In genomic region chr2:45930396-45930792, GRCh38 we compare ENCODE assay signal across 10 cellular contexts.
DNase-seq lines count a peak whose midpoint lies in the region; ATAC-seq and TF ChIP-seq lines count a peak whose summit lies in the region.
"Had no signal": no experiment of that assay in that cellular context is flagged by ENCODE, and none has a peak within 500 bp of the region (broad histone marks: within the 10 kb centered on the region; RNA-seq: fewer than 3 reads in every experiment).

No MANE protein-coding gene starts in this region.

- CTCF ChIA-PET in HCT116 (lab: Charles Lee): no interaction called here

- H3K36me3 ChIP-seq in HCT116 (ENCODE audit: control insufficient read depth in 1 of 2, insufficient read depth in 2 of 2, low read length in 2 of 2): no peaks in the 10 kb centered on the region
- H3K36me3 ChIP-seq in left lung: no peaks in the 10 kb centered on the region
- H3K36me3 ChIP-seq: neutrophil had no signal

- no peak overlapping the region for H3K4me3 ChIP-seq in AG09309 (ENCODE audit: control insufficient read depth, low read depth, low read length)
- no peak overlapping the region for H3K4me3 ChIP-seq in HCT116 (replicated peaks in 1 of 2; ENCODE audit: low read depth in 1 of 2, low read length in 2 of 2)
- no peak overlapping the region for H3K4me3 ChIP-seq in left lung

- H3K9ac ChIP-seq in HCT116 (ENCODE audit: low read length): no peak overlapping the region

- peak; percentile 82 for ATAC-seq in HCT116
- no peak for ATAC-seq in left lung

- H3K79me2 ChIP-seq in HCT116 (ENCODE audit: insufficient read depth, low read length): no peaks in the 10 kb centered on the region

- peak overlapping the region; percentile 26 for H3K4me2 ChIP-seq in HCT116 (ENCODE audit: low read length)

- no TSS peak for BruUV-seq in HCT116 (replicated peaks; lab: Mats Ljungman, UMichigan)

- RAD21 ChIA-PET in HCT116 (lab: Charles Lee; ENCODE audit: low non-redundant PET in 1 of 2, low total read pairs in 2 of 2, uncharacterized antibody in 2 of 2, unreplicated experiment in 2 of 2): no interaction called here

- POLR2A ChIA-PET in HCT116 (lab: Charles Lee): interaction anchor here (1.2 kb wide), 1 partner anchor 8 kb away, joined by 3 read pairs; no protein-coding TSS in a partner anchor

- H4K20me1 ChIP-seq in HCT116 (ENCODE audit: insufficient read depth): no peaks in the 10 kb centered on the region

- no peaks in the 10 kb centered on the region for H3K9me3 ChIP-seq in HCT116 (ENCODE audit: control insufficient read depth in 1 of 2, insufficient read depth in 1 of 2, low read depth in 1 of 2, low read length in 2 of 2)
- no peaks in the 10 kb centered on the region for H3K9me3 ChIP-seq in left lung
- H3K9me3 ChIP-seq: neutrophil had no signal

- DNase-seq in AG09309 (ENCODE audit: low read depth) (no peak), HCT116 (ENCODE audit: low read depth, low spot score) (no peak), SK-MEL-5 (ENCODE audit: low read depth, low spot score) (peak; percentile 49), kidney tubule cell (ENCODE audit: low spot score) (peak; percentile 86), KBM-7 (no peak), left lung (no peak), head of caudate nucleus (no peak), substantia nigra (lab: John Stamatoyannopoulos, UW) (no peak)
- DNase-seq: activated CD4-positive, alpha-beta memory T cell treated with anti-CD3 and anti-CD28 coated beads for 36 hours had no signal

- no peak for TF ChIP-seq RAD21 in HCT116 (IDR thresholded peaks at IDR 0.05; ENCODE audit: low read depth)

- H3K27me3 ChIP-seq in HCT116 (ENCODE audit: insufficient read depth, low read length) (no peaks in the 10 kb centered on the region), left lung (no peaks in the 10 kb centered on the region)
- H3K27me3 ChIP-seq: neutrophil had no signal

- no peaks in the 10 kb centered on the region for H3K9me2 ChIP-seq in HCT116 (ENCODE audit: insufficient read depth)

- H2AFZ ChIP-seq in HCT116 (ENCODE audit: low read depth, low read length, poor library complexity, severe bottlenecking): no peak overlapping the region

- peak; percentile 12 for TF ChIP-seq CTCF in AG09309 (IDR thresholded peaks at IDR 0.05; ENCODE audit: control insufficient read depth, insufficient read depth, low read depth, low read length, missing control alignments)
- TF ChIP-seq CTCF in HCT116 (IDR thresholded peaks at IDR 0.05 in 2 of 3, conservative IDR thresholded peaks at IDR 0.05 in 1 of 3; ENCODE audit: borderline replicate concordance in 1 of 3, insufficient read depth in 1 of 3, low read depth in 2 of 3, low read length in 2 of 3): no peak
- no peak for TF ChIP-seq CTCF in left lung (IDR thresholded peaks at IDR 0.05)

- H3K4me1 ChIP-seq in HCT116 (ENCODE audit: control insufficient read depth in 1 of 2, insufficient read depth in 2 of 2, low read length in 2 of 2): peaks cover 0 to 23% of the 10 kb centered on the region in 2 experiments; a peak in 2 of 4 replicates
- H3K4me1 ChIP-seq in left lung: peaks cover 0 to 18% of the 10 kb centered on the region in 2 donors

- intact Hi-C loops in HCT116 (cut with micrococcal nuclease) (no loop called here), left lung (cut with DNase I) (loop anchor here in 1 of 2 donors (10.0 kb wide), 1 partner anchor 286 kb away; no protein-coding TSS in a partner anchor), head of caudate nucleus (cut with DNase I) (loop anchor here (10.0 kb wide), 1 partner anchor 156 kb away; no protein-coding TSS in a partner anchor)

- no peak overlapping the region for H3K27ac ChIP-seq in HCT116 (ENCODE audit: low read depth, low read length)
- H3K27ac ChIP-seq in left lung: peak overlapping the region in 1 of 2 donors; percentile 10
- no peak overlapping the region for H3K27ac ChIP-seq in substantia nigra (ENCODE audit: low read depth, low read length, poor library complexity, severe bottlenecking)
- H3K27ac ChIP-seq: neutrophil had no signal

- TF ChIP-seq POLR2A in HCT116 (IDR thresholded peaks at IDR 0.05; ENCODE audit: borderline replicate concordance, extremely low read depth, insufficient read depth, insufficient read length): no peak

- in situ Hi-C loops in SK-MEL-5 (cut with HindIII; ENCODE audit: low pct_unique_long_range_greater_than_20kb, low sequenced_read_pairs) (no loop called here), KBM-7 (cut with MboI; ENCODE audit: low pct_unique_long_range_greater_than_20kb, low sequenced_read_pairs) (loop anchor here (25.0 kb wide), 1 partner anchor 293 kb away; no protein-coding TSS in a partner anchor)

TF ChIP-seq in HCT116, 20 proteins besides CTCF, POLR2A, EP300 and RAD21:
- no peak for TF ChIP-seq EZH2 (IDR thresholded peaks at IDR 0.05)
- TF ChIP-seq REST (IDR thresholded peaks at IDR 0.05; ENCODE audit: low read depth): no peak
- TF ChIP-seq ZNF274 (IDR thresholded peaks at IDR 0.05; ENCODE audit: low read depth, low read length): no peak
- TF ChIP-seq FOSL1 (IDR thresholded peaks at IDR 0.05; ENCODE audit: low read depth): no peak
- no peak for TF ChIP-seq JUND (IDR thresholded peaks at IDR 0.05)
- TF ChIP-seq POLR2AphosphoS5 (IDR thresholded peaks at IDR 0.05; ENCODE audit: low read depth, low read length): no peak

Comparison
In these comparisons a context has a peak if more than half of its experiments do, and no peak if none do; other contexts are left out.
1. DNase-seq: peak in SK-MEL-5 (single experiment) and kidney tubule cell (single experiment); none in AG09309 (single experiment), HCT116 (single experiment), KBM-7 (single experiment), left lung (0 of 2), head of caudate nucleus (0 of 42) and substantia nigra (0 of 49).